ENCODE assay signal across 2 cellular contexts in genomic region chr13:44651724-44652123, GRCh38.
TF ChIP-seq lines count a peak whose summit lies in the region.

No MANE protein-coding gene starts in this region.

TF ChIP-seq in HepG2, 621 proteins besides CTCF, POLR2A, EP300 and RAD21:
- TF ChIP-seq ZNF629 (CRISPR knock-in tag; conservative IDR thresholded peaks at IDR 0.05) (peak; percentile 78), ZNF354B (CRISPR knock-in tag; IDR thresholded peaks at IDR 0.05) (no peak)

TF ChIP-seq in K562, 482 proteins besides CTCF, POLR2A, EP300 and RAD21:
- no peak for TF ChIP-seq ZNF41 (CRISPR knock-in tag; conservative IDR thresholded peaks at IDR 0.05)
- peak; percentile 72 for TF ChIP-seq RBM25 (IDR thresholded peaks at IDR 0.05; ENCODE audit: low read depth, low read length, severe bottlenecking)
